19 cellular contexts compared by ENCODE assay signal in the genomic region with DNA sequence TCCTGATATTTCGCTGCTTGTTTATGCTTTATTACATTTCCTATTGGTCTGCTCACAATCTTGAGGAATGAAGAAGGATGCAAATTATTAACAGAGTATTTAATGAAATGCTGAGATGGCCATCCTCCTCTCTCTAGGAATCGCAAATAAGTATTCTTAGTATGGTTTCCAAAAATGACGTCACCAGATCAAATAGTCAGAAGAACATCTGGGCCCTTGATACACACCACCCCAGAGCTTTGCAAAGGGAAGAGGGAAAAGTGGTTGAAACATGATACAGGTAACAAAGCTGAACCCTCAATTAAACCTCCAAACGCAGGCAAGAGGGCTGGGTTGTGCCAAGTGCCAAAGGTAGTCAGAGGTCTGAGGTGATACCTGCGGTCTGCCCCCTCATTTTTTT.
DNase-seq lines count a peak whose midpoint lies in the region; TF ChIP-seq lines count a peak whose summit lies in the region.
"Had no signal": no experiment of that assay in that cellular context is flagged by ENCODE, and none has a peak within 500 bp of the region (broad histone marks: within the 10 kb centered on the region; RNA-seq: fewer than 3 reads in every experiment).

No MANE protein-coding gene starts in this region.

- TF ChIP-seq CTCF in HFFc6 (IDR thresholded peaks at IDR 0.05), result no peak

- CTCF ChIA-PET in activated naive CD4-positive, alpha-beta T cell treated with anti-CD3 and anti-CD28 coated beads, Interleukin-2, amount 10 ng/mL, durations not matched to agents 7 days and 5 days (lab: Charles Lee), result no interaction called here

- H3K4me1 Mint-ChIP-seq in activated naive CD4-positive, alpha-beta T cell treated with anti-CD3 and anti-CD28 coated beads, Interleukin-2, amount 10 ng/mL, durations not matched to agents 7 days and 5 days, result no peaks in the 10 kb centered on the region
- H3K4me1 Mint-ChIP-seq in HFFc6 (ENCODE audit: low read depth), result no peaks in the 10 kb centered on the region

- H3K27ac Mint-ChIP-seq in activated naive CD4-positive, alpha-beta T cell treated with anti-CD3 and anti-CD28 coated beads, Interleukin-2, amount 10 ng/mL, durations not matched to agents 7 days and 5 days, result peak overlapping the region; percentile 4
- H3K27ac Mint-ChIP-seq in HFFc6, result no peak overlapping the region
- H3K27ac Mint-ChIP-seq: activated T-helper 17 cell treated with anti-CD3 and anti-CD28 coated beads, Interleukin-2, amount 50 U/mL, for 72 hours; T-helper 2 cell treated with Interferon-gamma antibody and Interleukin-4, amounts not matched to agents 5 μg/mL and 100 μg/mL, for 36 hours had no signal

- H3K9me3 Mint-ChIP-seq in activated naive CD4-positive, alpha-beta T cell treated with anti-CD3 and anti-CD28 coated beads, Interleukin-2, amount 10 ng/mL, durations not matched to agents 7 days and 5 days, result peaks cover 8% of the 10 kb centered on the region
- H3K9me3 Mint-ChIP-seq in HFFc6, result peaks cover 32% of the 10 kb centered on the region

- H3K4me3 Mint-ChIP-seq in activated naive CD4-positive, alpha-beta T cell treated with anti-CD3 and anti-CD28 coated beads, Interleukin-2, amount 10 ng/mL, durations not matched to agents 7 days and 5 days, result no peak overlapping the region
- no peak overlapping the region for H3K4me3 Mint-ChIP-seq in HFFc6
- H3K4me3 Mint-ChIP-seq: activated T-helper 17 cell treated with anti-CD3 and anti-CD28 coated beads, Interleukin-2, amount 50 U/mL, for 72 hours; T-helper 2 cell treated with Interferon-gamma antibody and Interleukin-4, amounts not matched to agents 5 μg/mL and 100 μg/mL, for 36 hours had no signal

- no peaks in the 10 kb centered on the region for H3K27me3 Mint-ChIP-seq in activated naive CD4-positive, alpha-beta T cell treated with anti-CD3 and anti-CD28 coated beads, Interleukin-2, amount 10 ng/mL, durations not matched to agents 7 days and 5 days
- peaks cover 5% of the 10 kb centered on the region; the same call in 1 of the 2 replicates for H3K27me3 Mint-ChIP-seq in HFFc6 (ENCODE audit: insufficient read depth)
- H3K27me3 Mint-ChIP-seq: activated T-helper 17 cell treated with anti-CD3 and anti-CD28 coated beads, Interleukin-2, amount 50 U/mL, for 72 hours had no signal

- DNase-seq in activated naive CD4-positive, alpha-beta T cell treated with anti-CD3 and anti-CD28 coated beads, Interleukin-2, amount 10 ng/mL, durations not matched to agents 7 days and 5 days, result no peak
- DNase-seq in activated naive CD4-positive, alpha-beta T cell treated with anti-CD3 and anti-CD28 coated beads, Interleukin-2, amount 50 U/mL, for 16 hours, result no peak
- DNase-seq in NCI-H1417 (lab: John Stamatoyannopoulos, UW) (peak; percentile 35 to 77 (median 72)), NCI-H345 (lab: John Stamatoyannopoulos, UW) (peak; percentile 61), islet precursor cell (peak; percentile 25), anterior cingulate cortex (lab: John Stamatoyannopoulos, UW) (no peak), activated gamma-delta T cell (lab: John Stamatoyannopoulos, UW) (no peak), HFFc6 (no peak)
- DNase-seq: activated CD4-positive, alpha-beta T cell treated with anti-CD3 and anti-CD28 coated beads for 48 hours; BE2C; body of pancreas; Caco-2; HCEC 1CT; NCI-H1930; NCI-H774; posterior cingulate gyrus; stimulated activated naive CD8-positive, alpha-beta T cell treated with anti-CD3 and anti-CD28 coated beads, Interleukin-15, Interleukin-2, amounts not matched to agents 100 U/mL and 50 U/mL, for 24 hours had no signal

- peaks cover 22% of the 10 kb centered on the region for H3K36me3 Mint-ChIP-seq in activated naive CD4-positive, alpha-beta T cell treated with anti-CD3 and anti-CD28 coated beads, Interleukin-2, amount 10 ng/mL, durations not matched to agents 7 days and 5 days
- H3K36me3 Mint-ChIP-seq in HFFc6 (ENCODE audit: low read depth), result no peaks in the 10 kb centered on the region

Comparison
In these comparisons a context has a peak if more than half of its experiments do, and no peak if none do; other contexts are left out.
1. DNase-seq: peak in NCI-H1417 (3 of 3), NCI-H345 (single experiment) and islet precursor cell (single experiment); none in activated naive CD4-positive, alpha-beta T cell treated with anti-CD3 and anti-CD28 coated beads, Interleukin-2, amount 10 ng/mL, durations not matched to agents 7 days and 5 days (single experiment), activated naive CD4-positive, alpha-beta T cell treated with anti-CD3 and anti-CD28 coated beads, Interleukin-2, amount 50 U/mL, for 16 hours (single experiment), anterior cingulate cortex (0 of 58), activated gamma-delta T cell (single experiment) and HFFc6 (single experiment).